Comparison of ENCODE assay signal across 27 cellular contexts in the genomic region with DNA sequence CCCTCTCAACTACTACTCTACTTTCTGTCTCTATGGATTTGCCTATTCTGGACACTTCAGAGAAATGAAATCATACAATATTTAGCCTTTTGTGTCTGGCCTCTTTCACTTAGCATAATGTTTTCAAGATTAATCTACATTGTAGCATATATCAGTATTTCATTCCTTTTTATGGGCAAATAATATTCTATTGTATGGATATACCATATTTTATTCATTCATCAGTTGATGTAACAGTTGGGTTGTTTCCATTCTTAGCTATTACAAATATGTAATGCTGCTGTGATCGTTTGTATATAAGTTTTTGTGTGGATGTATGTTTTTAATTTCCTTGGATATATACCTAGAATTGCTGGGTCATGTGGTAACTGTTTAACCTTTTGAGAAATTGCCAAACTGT.
"Had no signal": no experiment of that assay in that cellular context is flagged by ENCODE, and none has a peak within 500 bp of the region (broad histone marks: within the 10 kb centered on the region; RNA-seq: fewer than 3 reads in every experiment).

No MANE protein-coding gene starts in this region.

- H3K9me3 ChIP-seq: neutrophil, pancreas, psoas muscle, right lobe of liver, sigmoid colon, stomach, thoracic aorta, thyroid gland, upper lobe of left lung, vagina had no signal

- H3K27me3 Mint-ChIP-seq: naive thymus-derived CD8-positive, alpha-beta T cell; stimulated activated naive CD8-positive, alpha-beta T cell treated with anti-CD3 and anti-CD28 coated beads, Interleukin-15, Interleukin-2, amounts not matched to agents 100 ng/mL and 50 ng/mL, for 24 hours had no signal

- H3K4me3 ChIP-seq: pancreas, psoas muscle, right lobe of liver, sigmoid colon, stomach, thoracic aorta, thyroid gland, tibial nerve, upper lobe of left lung, vagina had no signal

- H3K36me3 ChIP-seq: neutrophil, pancreas, right lobe of liver, sigmoid colon, stomach, thoracic aorta, thyroid gland, tibial nerve, upper lobe of left lung, vagina had no signal

- H3K4me3 Mint-ChIP-seq: naive thymus-derived CD8-positive, alpha-beta T cell; natural killer cell treated with Interleukin-12 subunit alpha and Interleukin-12 subunit beta and Interleukin-15 and Interleukin-18, amount 100 ng/mL, for 72 hours; nephron progenitor cell; neural crest cell; stimulated activated effector memory CD8-positive, alpha-beta T cell treated with anti-CD3 and anti-CD28 coated beads, Interleukin-12 subunit alpha, Interleukin-12 subunit beta, amount 100 ng/mL, for 72 hours; stimulated activated naive B cell treated with anti-CD40 and anti-IgM and Interleukin-4, amounts not matched to agents 10 μg/mL and 1 μg/mL and 100 μg/mL, for 72 hours; stimulated activated naive CD8-positive, alpha-beta T cell treated with anti-CD3 and anti-CD28 coated beads, Interleukin-15, Interleukin-2, amounts not matched to agents 100 ng/mL and 50 ng/mL, for 24 hours had no signal

- DNase-seq: naive thymus-derived CD8-positive, alpha-beta T cell; nephron progenitor cell; nucleus accumbens; pancreas; psoas muscle; right cardiac atrium; right lobe of liver; sigmoid colon; small intestine; stimulated activated CD4-positive, alpha-beta T cell treated with anti-CD3 and anti-CD28 coated beads, Interleukin-15, amount 100 ng/mL, for 24 hours; stimulated activated CD4-positive, alpha-beta T cell treated with anti-CD3 and anti-CD28 coated beads, Interleukin-2, amount 100 ng/mL, for 24 hours; stimulated activated CD4-positive, alpha-beta T cell treated with anti-CD3 and anti-CD28 coated beads, Interleukin-2, amount 100 ng/mL, for 48 hours; stimulated activated CD4-positive, alpha-beta T cell treated with anti-CD3 and anti-CD28 coated beads, Interleukin-4, amount 100 ng/mL, for 24 hours; stimulated activated naive B cell treated with anti-CD40 and anti-IgM and Interleukin-4, amounts not matched to agents 10 μg/mL and 1 μg/mL and 100 μg/mL, for 72 hours; stimulated activated naive CD4-positive, alpha-beta T cell treated with Interleukin-2 at 50 U/mL for 16 hours; stomach; thyroid gland; trophoblast cell; upper lobe of left lung had no signal

- H3K27ac ChIP-seq: neutrophil, pancreas, psoas muscle, right lobe of liver, sigmoid colon, stomach, thoracic aorta, thyroid gland, tibial nerve, upper lobe of left lung, vagina had no signal

- H3K27me3 ChIP-seq: neutrophil, pancreas, right lobe of liver, sigmoid colon, stomach, thyroid gland, tibial nerve, upper lobe of left lung, vagina had no signal

- H3K36me3 Mint-ChIP-seq: natural killer cell treated with Interleukin-12 subunit alpha and Interleukin-12 subunit beta and Interleukin-15 and Interleukin-18, amount 100 ng/mL, for 72 hours; stimulated activated effector memory CD8-positive, alpha-beta T cell treated with anti-CD3 and anti-CD28 coated beads, Interleukin-12 subunit alpha, Interleukin-12 subunit beta, amount 100 ng/mL, for 72 hours; stimulated activated naive B cell treated with anti-CD40 and anti-IgM and Interleukin-4, amounts not matched to agents 10 μg/mL and 1 μg/mL and 100 μg/mL, for 72 hours had no signal

- H3K4me1 ChIP-seq: pancreas, psoas muscle, right lobe of liver, sigmoid colon, stomach, thyroid gland, tibial nerve, upper lobe of left lung, vagina had no signal

- H3K9me3 Mint-ChIP-seq: natural killer cell treated with Interleukin-12 subunit alpha and Interleukin-12 subunit beta and Interleukin-15 and Interleukin-18, amount 100 ng/mL, for 72 hours; stimulated activated effector memory CD8-positive, alpha-beta T cell treated with anti-CD3 and anti-CD28 coated beads, Interleukin-12 subunit alpha, Interleukin-12 subunit beta, amount 100 ng/mL, for 72 hours; stimulated activated naive CD8-positive, alpha-beta T cell treated with anti-CD3 and anti-CD28 coated beads, Interleukin-15, Interleukin-2, amounts not matched to agents 100 ng/mL and 50 ng/mL, for 24 hours had no signal

- H3K27ac Mint-ChIP-seq: natural killer cell treated with Interleukin-12 subunit alpha and Interleukin-12 subunit beta and Interleukin-15 and Interleukin-18, amount 100 ng/mL, for 72 hours; nephron progenitor cell; stimulated activated effector memory CD8-positive, alpha-beta T cell treated with anti-CD3 and anti-CD28 coated beads, Interleukin-12 subunit alpha, Interleukin-12 subunit beta, amount 100 ng/mL, for 72 hours; stimulated activated naive B cell treated with anti-CD40 and anti-IgM and Interleukin-4, amounts not matched to agents 10 μg/mL and 1 μg/mL and 100 μg/mL, for 72 hours; stimulated activated naive CD8-positive, alpha-beta T cell treated with anti-CD3 and anti-CD28 coated beads, Interleukin-15, Interleukin-2, amounts not matched to agents 100 ng/mL and 50 ng/mL, for 24 hours had no signal

- H3K4me1 Mint-ChIP-seq: nephron progenitor cell, neural crest cell had no signal

- ATAC-seq: naive thymus-derived CD8-positive, alpha-beta T cell; natural killer cell treated with Interleukin-12 subunit alpha and Interleukin-12 subunit beta and Interleukin-15 and Interleukin-18, amount 100 ng/mL, for 72 hours; pancreas; psoas muscle; right cardiac atrium; right lobe of liver; stimulated activated effector memory CD8-positive, alpha-beta T cell treated with anti-CD3 and anti-CD28 coated beads, Interleukin-12 subunit alpha, Interleukin-12 subunit beta, amount 100 ng/mL, for 72 hours; stimulated activated naive B cell treated with anti-CD40 and anti-IgM and Interleukin-4, amounts not matched to agents 10 μg/mL and 1 μg/mL and 100 μg/mL, for 72 hours had no signal
